Comparison of ENCODE assay signal across 15 cellular contexts in genomic region chr11:34637303-34637702, GRCh38. TPM values are rescaled to one million over a fixed set of nuclear protein-coding genes. Genes with fewer than 3 reads are reported as not detected.
DNase-seq lines count a peak whose midpoint lies in the region; ATAC-seq and TF ChIP-seq lines count a peak whose summit lies in the region.
"Had no signal": no experiment of that assay in that cellular context is flagged by ENCODE, and none has a peak within 500 bp of the region (broad histone marks: within the 10 kb centered on the region; RNA-seq: fewer than 3 reads in every experiment).

No MANE protein-coding gene starts in this region.

- H3K27me3 Mint-ChIP-seq in activated CD8-positive, alpha-beta memory T cell treated with anti-CD3 and anti-CD28 coated beads, Interleukin-2, amount 10 ng/mL, durations not matched to agents 7 days and 5 days = peaks cover 62% of the 10 kb centered on the region

- H3K9me3 Mint-ChIP-seq in activated CD8-positive, alpha-beta memory T cell treated with anti-CD3 and anti-CD28 coated beads, Interleukin-2, amount 10 ng/mL, durations not matched to agents 7 days and 5 days (ENCODE audit: low read depth) = no peaks in the 10 kb centered on the region

- H3K4me1 ChIP-seq in suprapubic skin = peaks cover 61% of the 10 kb centered on the region

- H3K27me3 ChIP-seq in layer of hippocampus (ENCODE audit: control insufficient read depth, insufficient read depth, low read length) = no peaks in the 10 kb centered on the region
- H3K27me3 ChIP-seq in suprapubic skin = no peaks in the 10 kb centered on the region

- no peak overlapping the region for H3K27ac Mint-ChIP-seq in activated CD8-positive, alpha-beta memory T cell treated with anti-CD3 and anti-CD28 coated beads, Interleukin-2, amount 10 ng/mL, durations not matched to agents 7 days and 5 days

- TF ChIP-seq CTCF in suprapubic skin (IDR thresholded peaks at IDR 0.05) = no peak

- no peak for TF ChIP-seq EP300 in suprapubic skin (IDR thresholded peaks at IDR 0.05)

- no peak overlapping the region for H3K4me3 Mint-ChIP-seq in activated CD8-positive, alpha-beta memory T cell treated with anti-CD3 and anti-CD28 coated beads, Interleukin-2, amount 10 ng/mL, durations not matched to agents 7 days and 5 days

- peaks cover 16% of the 10 kb centered on the region for H3K4me1 Mint-ChIP-seq in activated CD8-positive, alpha-beta memory T cell treated with anti-CD3 and anti-CD28 coated beads, Interleukin-2, amount 10 ng/mL, durations not matched to agents 7 days and 5 days

- H3K36me3 ChIP-seq in suprapubic skin = no peaks in the 10 kb centered on the region

- WGBS in suprapubic skin = 81% methylated on average over 3 of the region's 5 CpGs

- DNase-seq in activated CD8-positive, alpha-beta memory T cell treated with anti-CD3 and anti-CD28 coated beads for 24 hours = peak; percentile 50
- DNase-seq in activated CD8-positive, alpha-beta memory T cell treated with anti-CD3 and anti-CD28 coated beads, Interleukin-2, amount 10 ng/mL, durations not matched to agents 7 days and 5 days = no peak
- DNase-seq in NCI-H446 treated with DMSO at 0.1 percent for 48 hours (lab: John Stamatoyannopoulos, UW) = peak; percentile 56
- DNase-seq in suprapubic skin (ENCODE audit: low spot score in 2 of 2) = no peak
- no peak for DNase-seq in KG1 (lab: John Stamatoyannopoulos, UW)
- no peak for DNase-seq in stimulated activated CD4-positive, alpha-beta T cell treated with anti-CD3 and anti-CD28 coated beads, Interleukin-4, amount 100 ng/mL, for 4 hours
- DNase-seq: activated naive CD4-positive, alpha-beta T cell treated with anti-CD3 and anti-CD28 coated beads, Interleukin-2, amount 50 U/mL, for 16 hours; activated T-cell treated with anti-CD3 and anti-CD28 coated beads, Interleukin-2, amount 50 U/mL, for 1 hour; DMS53; NCI-H345; stimulated activated CD4-positive, alpha-beta T cell treated with anti-CD3 and anti-CD28 coated beads, Interleukin-4, amount 100 ng/mL, for 24 hours; SW 1271 had no signal

- CTCF ChIA-PET in activated CD8-positive, alpha-beta memory T cell treated with anti-CD3 and anti-CD28 coated beads, Interleukin-2, amount 10 ng/mL, durations not matched to agents 7 days and 5 days (lab: Charles Lee) = no interaction called here

- H3K9me3 ChIP-seq in suprapubic skin = no peaks in the 10 kb centered on the region

- H3K27ac ChIP-seq in layer of hippocampus (ENCODE audit: low read depth, low read length) (peak overlapping the region; percentile 4), suprapubic skin (peak overlapping the region; percentile 12)

- no peak for ATAC-seq in activated CD8-positive, alpha-beta memory T cell treated with anti-CD3 and anti-CD28 coated beads, Interleukin-2, amount 10 ng/mL, durations not matched to agents 7 days and 5 days
- no peak for ATAC-seq in GM21423 (IDR thresholded peaks at IDR 0.05; ENCODE audit: unreplicated experiment)

- no peak overlapping the region for H3K4me3 ChIP-seq in suprapubic skin
- H3K4me3 ChIP-seq: skin epidermis had no signal

- H3K36me3 Mint-ChIP-seq in activated CD8-positive, alpha-beta memory T cell treated with anti-CD3 and anti-CD28 coated beads, Interleukin-2, amount 10 ng/mL, durations not matched to agents 7 days and 5 days = no peaks in the 10 kb centered on the region

- TF ChIP-seq POLR2A in suprapubic skin (IDR thresholded peaks at IDR 0.05) = no peak

RNA-seq across cellular contexts. Expression of gene EHF, which starts 16.4 kb away (rescaled TPM):
- under 1 TPM; 0.07 to 0.44 TPM for total RNA-seq in activated CD8-positive, alpha-beta memory T cell treated with anti-CD3 and anti-CD28 coated beads, Interleukin-2, amount 10 ng/mL, durations not matched to agents 7 days and 5 days
- total RNA-seq in suprapubic skin = 100 to 1,000 TPM in 3 of 4 donors, 10 to 100 TPM in 1; 99.2 to 138 (median 118) TPM

Comparison
In these comparisons a context has a peak if more than half of its experiments do, and no peak if none do; other contexts are left out.
1. DNase-seq: peak in activated CD8-positive, alpha-beta memory T cell treated with anti-CD3 and anti-CD28 coated beads for 24 hours (single experiment) and NCI-H446 treated with DMSO at 0.1 percent for 48 hours (single experiment); none in activated CD8-positive, alpha-beta memory T cell treated with anti-CD3 and anti-CD28 coated beads, Interleukin-2, amount 10 ng/mL, durations not matched to agents 7 days and 5 days (single experiment), suprapubic skin (0 of 2), KG1 (single experiment) and stimulated activated CD4-positive, alpha-beta T cell treated with anti-CD3 and anti-CD28 coated beads, Interleukin-4, amount 100 ng/mL, for 4 hours (0 of 2).
2. RNA of gene EHF, which starts 16.4 kb away (total RNA-seq): 99.2 to 138 TPM in suprapubic skin; 0.07 to 0.44 TPM in activated CD8-positive, alpha-beta memory T cell treated with anti-CD3 and anti-CD28 coated beads, Interleukin-2, amount 10 ng/mL, durations not matched to agents 7 days and 5 days; every median in the first group is over 10 times any median in the second.